ENCODE assay signal across 10 cellular contexts in genomic region chr4:48343531-48343930, GRCh38. TPM values are rescaled to one million over a fixed set of nuclear protein-coding genes. Genes with fewer than 3 reads are reported as not detected.
A peak's percentile ranks its signal among the peaks of the same experiment; 100 is the strongest.
DNase-seq lines count a peak whose midpoint lies in the region; TF ChIP-seq lines count a peak whose summit lies in the region.
"Had no signal": no experiment of that assay in that cellular context is flagged by ENCODE, and none has a peak within 500 bp of the region (broad histone marks: within the 10 kb centered on the region; RNA-seq: fewer than 3 reads in every experiment).

No MANE protein-coding gene starts in this region.

- H3K4me3 ChIP-seq in AG10803 (ENCODE audit: low read length) (peak overlapping the region; percentile 27), HFF-Myc (replicated peaks; ENCODE audit: low read depth, low read length) (peak overlapping the region; percentile 90), mesodermal cell (ENCODE audit: extremely low read depth, insufficient read depth, low read length, poor library complexity, severe bottlenecking) (peak overlapping the region; percentile 95)

- 71% methylated on average over 1 of the region's 1 CpG; no CpG with 5 or more reads in 1 of the 2 experiments for WGBS in mesodermal cell (ENCODE audit: insufficient coverage in 2 of 2), 2 experiments

- peak; percentile 37 for DNase-seq in AG10803 (ENCODE audit: low read depth)
- DNase-seq in HFF-Myc (ENCODE audit: extremely low read depth, low read depth): no peak
- DNase-seq in astrocyte of the hippocampus (ENCODE audit: low read depth, low spot score): peak; percentile 31
- no peak for DNase-seq in DMS79 (lab: John Stamatoyannopoulos, UW)
- DNase-seq in foreskin melanocyte: no peak
- DNase-seq in stimulated activated CD4-positive, alpha-beta T cell treated with anti-CD3 and anti-CD28 coated beads, Interleukin-2, amount 100 ng/mL, for 24 hours: no peak
- no peak for DNase-seq in 8988T
- DNase-seq: SHP77 treated with DMSO at 0.1 percent for 48 hours; stimulated activated CD4-positive, alpha-beta T cell treated with anti-CD3 and anti-CD28 coated beads, Interleukin-1b, Interleukin-23, amount 100 ng/mL, for 48 hours had no signal

- no peak overlapping the region for H3K27ac ChIP-seq in mesodermal cell (ENCODE audit: low read depth, low read length, severe bottlenecking)

- no peaks in the 10 kb centered on the region for H3K9me3 ChIP-seq in mesodermal cell (ENCODE audit: control insufficient read depth, low read length)

- H3K36me3 ChIP-seq in mesodermal cell (ENCODE audit: control insufficient read depth, insufficient read depth, low read length): no peaks in the 10 kb centered on the region

- no peak for TF ChIP-seq CTCF in AG10803 (conservative IDR thresholded peaks at IDR 0.05; ENCODE audit: low read length)
- no peak for TF ChIP-seq CTCF in HFF-Myc (IDR thresholded peaks at IDR 0.05; ENCODE audit: low read depth, low read length, missing control alignments)

- peaks cover 32% of the 10 kb centered on the region for H3K4me1 ChIP-seq in mesodermal cell (ENCODE audit: control insufficient read depth, insufficient read depth, low read length, poor library complexity, severe bottlenecking)

RNA-seq across cellular contexts. Expression of gene SLAIN2, which starts 2.2 kb away (rescaled TPM):
- 53.7 TPM for polyA plus RNA-seq in mesodermal cell (2013, experiment 1 of 2)
- polyA plus RNA-seq in mesodermal cell (2013, experiment 2 of 2): 54.1 TPM

Comparison
In these comparisons a context has a peak if more than half of its experiments do, and no peak if none do; other contexts are left out.
1. DNase-seq: peak in AG10803 (single experiment) and astrocyte of the hippocampus (single experiment); none in HFF-Myc (single experiment), DMS79 (single experiment), foreskin melanocyte (single experiment), stimulated activated CD4-positive, alpha-beta T cell treated with anti-CD3 and anti-CD28 coated beads, Interleukin-2, amount 100 ng/mL, for 24 hours (0 of 2) and 8988T (single experiment).
2. H3K4me3 ChIP-seq: peak in every context shown above with its lines; median percentile 95 in mesodermal cell; 90 in HFF-Myc; 27 in AG10803.